ENCODE assay signal across 1 cellular context in genomic region chr2:133486706-133487305, GRCh38.
TF ChIP-seq lines count a peak whose summit lies in the region.

No MANE protein-coding gene starts in this region.

TF ChIP-seq in GM23338, 12 proteins besides CTCF, POLR2A, EP300 and RAD21 (continued from another document):
- TF ChIP-seq ZNF462 (CRISPR knock-in tag; IDR thresholded peaks at IDR 0.05), result no peak
